ENCODE assay signal across 1 cellular context in genomic region chr20:4087923-4088322, GRCh38.
TF ChIP-seq lines count a peak whose summit lies in the region.

No MANE protein-coding gene starts in this region.

TF ChIP-seq in PFSK-1, 5 proteins besides CTCF, POLR2A, EP300 and RAD21 (continued from another document):
- peak; percentile 62 to 82; a peak in 3 of 4 replicates for TF ChIP-seq REST (IDR thresholded peaks at IDR 0.05; ENCODE audit: insufficient read depth in 1 of 2, low read depth in 2 of 2, low read length in 2 of 2)
TF ChIP-seq in PFSK-1: peak in this region for 1.
